In genomic region chr19:575527-576506, GRCh38 we compare ENCODE assay signal across 10 cellular contexts. TPM values are rescaled to one million over a fixed set of nuclear protein-coding genes. Genes with fewer than 3 reads are reported as not detected.
DNase-seq lines count a peak whose midpoint lies in the region; ATAC-seq, FAIRE-seq and TF ChIP-seq lines count a peak whose summit lies in the region.
"Had no signal": no experiment of that assay in that cellular context is flagged by ENCODE, and none has a peak within 500 bp of the region (broad histone marks: within the 10 kb centered on the region; RNA-seq: fewer than 3 reads in every experiment).

No MANE protein-coding gene starts in this region.

- H3K27me3 ChIP-seq in H1 (replicated peaks in 1 of 4; ENCODE audit: control insufficient read depth in 3 of 4, extremely low read depth in 1 of 4, insufficient read depth in 3 of 4, low read length in 3 of 4) (no peaks in the 10 kb centered on the region), mesendoderm (ENCODE audit: insufficient read depth, low read length, poor library complexity) (no peaks in the 10 kb centered on the region), H7 (ENCODE audit: control insufficient read depth, insufficient read depth, low read length) (no peaks in the 10 kb centered on the region)

- 0 out of 3 replicates have a peak, but pooled peaks of 1 of the 2 experiments have one; percentile 14 for TF ChIP-seq POLR2A in H1 (IDR thresholded peaks at IDR 0.05; ENCODE audit: control extremely low read depth in 1 of 2, low read depth in 2 of 2, low read length in 2 of 2)

- H3K36me3 Mint-ChIP-seq in activated CD4-positive, alpha-beta memory T cell treated with anti-CD3 and anti-CD28 coated beads, Interleukin-2, amount 10 ng/mL, durations not matched to agents 7 days and 5 days (ENCODE audit: low read depth): peaks cover 7% of the 10 kb centered on the region

- POLR2A ChIA-PET in H1 (lab: Charles Lee; ENCODE audit: partially characterized antibody): interaction anchor here (0.6 to 4.8 kb wide), 15 partner anchors 10 to 371 kb away, joined by 3 to 78 read pairs (median 5); partner anchors contain the start of genes CDC34 and GZMM
- POLR2A ChIA-PET in activated CD4-positive, alpha-beta memory T cell treated with anti-CD3 and anti-CD28 coated beads, Interleukin-2, amount 10 ng/mL, durations not matched to agents 7 days and 5 days (lab: Charles Lee): interaction anchor here (0.7 to 1.8 kb wide), 4 partner anchors 42 to 85 kb away, joined by 3 to 4 read pairs (median 3); partner anchors contain the start of genes CDC34 and TPGS1

- TF ChIP-seq EP300 in H1 (IDR thresholded peaks at IDR 0.05; ENCODE audit: borderline replicate concordance in 1 of 2, low read depth in 2 of 2, low read length in 2 of 2): no peak

- peaks cover 31 to 39% of the 10 kb centered on the region in 2 experiments for H4K20me1 ChIP-seq in H1 (replicated peaks in 1 of 2; ENCODE audit: control insufficient read depth in 1 of 2, insufficient read depth in 2 of 2, low read length in 2 of 2)

- H2BK5ac ChIP-seq in H1 (ENCODE audit: low read depth, low read length) (peak overlapping the region; percentile 44; the same call in 1 of the 2 replicates), mesendoderm (ENCODE audit: low read length) (no peak overlapping the region)

- no peak overlapping the region for H3K4me3 Mint-ChIP-seq in activated CD4-positive, alpha-beta memory T cell treated with anti-CD3 and anti-CD28 coated beads, Interleukin-2, amount 10 ng/mL, durations not matched to agents 7 days and 5 days

- H2BK20ac ChIP-seq in H1 (ENCODE audit: low read length): no peak overlapping the region

- DNase-seq in AG08395 (ENCODE audit: low spot score) (peak; percentile 55), NCI-H226 (peak; percentile 86), H1 (ENCODE audit: low read depth in 1 of 2, low spot score in 2 of 2) (no peak), mesendoderm (no peak), H7 (no peak)
- no peak for DNase-seq in activated CD4-positive, alpha-beta memory T cell treated with anti-CD3 and anti-CD28 coated beads, Interleukin-2, amount 10 ng/mL, durations not matched to agents 7 days and 5 days

- H3K27ac ChIP-seq in H1 (ENCODE audit: low read depth, low read length) (no peak overlapping the region), mesendoderm (ENCODE audit: low read depth, low read length) (no peak overlapping the region)

- no peak for TF ChIP-seq CTCF in H1 (IDR thresholded peaks at IDR 0.05; ENCODE audit: control extremely low read depth in 1 of 3, insufficient read depth in 1 of 3, low read depth in 1 of 3, low read length in 3 of 3)

- H3K18ac ChIP-seq in H1 (ENCODE audit: extremely low read depth, low read length) (no peak overlapping the region), mesendoderm (ENCODE audit: low read length) (no peak overlapping the region)

- H3K23ac ChIP-seq in H1 (ENCODE audit: insufficient read length) (no peak overlapping the region), mesendoderm (ENCODE audit: low read length) (no peak overlapping the region)

- peaks cover 4 to 30% (median 12%) of the 10 kb centered on the region in 4 experiments; a peak in 6 of 8 replicates for H3K36me3 ChIP-seq in H1 (ENCODE audit: control insufficient read depth in 2 of 4, insufficient read depth in 4 of 4, low read length in 3 of 4)
- H3K36me3 ChIP-seq in mesendoderm (ENCODE audit: control insufficient read depth, insufficient read depth, low read length): no peaks in the 10 kb centered on the region
- peaks cover 4% of the 10 kb centered on the region for H3K36me3 ChIP-seq in H7 (replicated peaks; ENCODE audit: control insufficient read depth, insufficient read depth, low read length)

- H3K79me2 ChIP-seq in H1 (ENCODE audit: control insufficient read depth in 1 of 2, insufficient read depth in 2 of 2, low read length in 2 of 2): peaks cover 53 to 82% of the 10 kb centered on the region in 2 experiments
- H3K79me2 ChIP-seq in mesendoderm (ENCODE audit: control insufficient read depth, insufficient read depth, low read length): peaks cover 70% of the 10 kb centered on the region

- peaks cover 0 to 20% (median 11%) of the 10 kb centered on the region in 4 experiments; a peak in 5 of 7 replicates for H3K4me1 ChIP-seq in H1 (replicated peaks in 1 of 4; ENCODE audit: control insufficient read depth in 3 of 4, insufficient read depth in 4 of 4, low read length in 3 of 4)
- peaks cover 5% of the 10 kb centered on the region for H3K4me1 ChIP-seq in mesendoderm (ENCODE audit: control insufficient read depth, low read depth, low read length)

- H2BK15ac ChIP-seq in H1 (ENCODE audit: low read length) (no peak overlapping the region), mesendoderm (replicated peaks; ENCODE audit: low read depth) (no peak overlapping the region)

- H3K9ac ChIP-seq in H1 (replicated peaks in 1 of 4; ENCODE audit: extremely low read depth in 1 of 4, low read depth in 3 of 4, low read length in 3 of 4) (no peak overlapping the region), mesendoderm (ENCODE audit: low read length) (no peak overlapping the region)

- H3K9me3 Mint-ChIP-seq in activated CD4-positive, alpha-beta memory T cell treated with anti-CD3 and anti-CD28 coated beads, Interleukin-2, amount 10 ng/mL, durations not matched to agents 7 days and 5 days: no peaks in the 10 kb centered on the region
- H3K9me3 Mint-ChIP-seq: IgD-negative memory B cell had no signal

- H3K14ac ChIP-seq in H1 (ENCODE audit: insufficient read length): no peak overlapping the region

- H3K4me2 ChIP-seq in H1 (ENCODE audit: insufficient read depth in 1 of 2, low read depth in 2 of 2, low read length in 2 of 2) (peak overlapping the region; percentile 59 to 99; a peak in 2 of 4 replicates), mesendoderm (ENCODE audit: low read length) (no peak overlapping the region)

- H3K23me2 ChIP-seq in H1 (ENCODE audit: low read depth, low read length): peaks cover 11% of the 10 kb centered on the region; the same call in 1 of the 2 replicates

- no peak for ATAC-seq in GM21360 (IDR thresholded peaks at IDR 0.05; ENCODE audit: unreplicated experiment)
- no peak for ATAC-seq in GM21381 (IDR thresholded peaks at IDR 0.05; ENCODE audit: unreplicated experiment)

- no peak for TF ChIP-seq RAD21 in H1 (IDR thresholded peaks at IDR 0.05 in 1 of 2, conservative IDR thresholded peaks at IDR 0.05 in 1 of 2; ENCODE audit: low read depth in 2 of 2, low read length in 2 of 2)

- CTCF ChIA-PET in H1 (lab: Charles Lee; ENCODE audit: partially characterized antibody): interaction anchor here (0.6 to 4.7 kb wide), 7 partner anchors 10 to 95 kb away, joined by 3 to 51 read pairs (median 4); no protein-coding TSS in a partner anchor
- CTCF ChIA-PET in activated CD4-positive, alpha-beta memory T cell treated with anti-CD3 and anti-CD28 coated beads, Interleukin-2, amount 10 ng/mL, durations not matched to agents 7 days and 5 days (lab: Charles Lee): interaction anchor here (0.9 to 1.9 kb wide), 2 partner anchors 9 to 11 kb away, joined by 4 to 6 read pairs; no protein-coding TSS in a partner anchor

- H3K4me1 Mint-ChIP-seq in activated CD4-positive, alpha-beta memory T cell treated with anti-CD3 and anti-CD28 coated beads, Interleukin-2, amount 10 ng/mL, durations not matched to agents 7 days and 5 days: peaks cover 45% of the 10 kb centered on the region

- no peak overlapping the region; a peak in 2 of 8 replicates for H3K4me3 ChIP-seq in H1 (ENCODE audit: extremely low read depth in 1 of 4, insufficient read depth in 2 of 4, low read depth in 3 of 4, low read length in 4 of 4)
- H3K4me3 ChIP-seq in mesendoderm (ENCODE audit: low read length): no peak overlapping the region
- H3K4me3 ChIP-seq in H7 (ENCODE audit: insufficient read depth, low read depth, low read length): no peak overlapping the region; the same call in 1 of the 2 replicates

- H2AK5ac ChIP-seq in H1 (ENCODE audit: low read depth, low read length): no peak overlapping the region
- H2AK5ac ChIP-seq in mesendoderm (ENCODE audit: low read length): no peak overlapping the region

- no peak overlapping the region for H2AFZ ChIP-seq in H1 (ENCODE audit: low read length)

- H3K4ac ChIP-seq in H1 (replicated peaks; ENCODE audit: insufficient read length, low read depth, low read length) (no peak overlapping the region), mesendoderm (ENCODE audit: low read depth, low read length) (no peak overlapping the region)

- no peak overlapping the region for H4K91ac ChIP-seq in H1 (replicated peaks; ENCODE audit: insufficient read length, low read length)

- H3K79me1 ChIP-seq in H1 (ENCODE audit: low read depth, low read length) (peaks cover 11% of the 10 kb centered on the region), mesendoderm (ENCODE audit: low read length) (peaks cover 7% of the 10 kb centered on the region)

- no peaks in the 10 kb centered on the region for H3K9me3 ChIP-seq in H1 (ENCODE audit: insufficient read depth in 2 of 2, low read depth in 1 of 2, low read length in 1 of 2)

- no peaks in the 10 kb centered on the region for H3K27me3 Mint-ChIP-seq in activated CD4-positive, alpha-beta memory T cell treated with anti-CD3 and anti-CD28 coated beads, Interleukin-2, amount 10 ng/mL, durations not matched to agents 7 days and 5 days

- H4K5ac ChIP-seq in H1 (ENCODE audit: insufficient read length, low read depth, low read length) (no peak overlapping the region), mesendoderm (ENCODE audit: low read length) (no peak overlapping the region)

- WGBS in H1 (ENCODE audit: extremely low coverage in 1 of 2, insufficient coverage in 1 of 2, insufficient read length in 1 of 2, insufficient replicate concordance in 2 of 2, low coverage in 1 of 2, low lambda C conversion rate in 2 of 2, missing lambda C conversion rate in 1 of 2), 2 experiments: 88% methylated on average over 32 of the region's 38 CpGs; no CpG with 5 or more reads in 1 of the 2 experiments
- WGBS in mesendoderm (ENCODE audit: extremely low coverage, insufficient coverage, low lambda C conversion rate): no CpG with 5 or more reads among the region's 38 CpGs

- no peak overlapping the region for H2BK12ac ChIP-seq in H1 (ENCODE audit: low read depth, low read length)

- FAIRE-seq in H1 (lab: Jason Lieb, UNC): no peak

- no peak overlapping the region; the same call in 1 of the 2 replicates for H4K8ac ChIP-seq in H1 (ENCODE audit: extremely low read depth, insufficient read depth, low read length)
- H4K8ac ChIP-seq in mesendoderm (ENCODE audit: low read depth, low read length): no peak overlapping the region

- H2BK120ac ChIP-seq in H1 (replicated peaks; ENCODE audit: low read depth, low read length): no peak overlapping the region
- H2BK120ac ChIP-seq in mesendoderm (ENCODE audit: low read depth, low read length): no peak overlapping the region

- no peak overlapping the region for H3K27ac Mint-ChIP-seq in activated CD4-positive, alpha-beta memory T cell treated with anti-CD3 and anti-CD28 coated beads, Interleukin-2, amount 10 ng/mL, durations not matched to agents 7 days and 5 days

- H3K56ac ChIP-seq in H1 (replicated peaks; ENCODE audit: insufficient read length, low read depth, low read length) (no peak overlapping the region), mesendoderm (ENCODE audit: low read length) (peak overlapping the region; percentile 82)

RNA-seq across cellular contexts. Expression of gene BSG, which starts 3.4 kb away (rescaled TPM):
- 726 and 743 TPM in 2 replicates for total RNA-seq in H1 (2021; fragmentation: NEBNext Ultra II Directional; extraction: Animal tissue kit (Norgen Biotek cat#: 25700))
- polyA plus RNA-seq in H1 (2011; rRNA removed): 1,055 and 1,381 TPM in 2 replicates
- 777 TPM for polyA plus RNA-seq in H1 (2011; cell fraction: cytosol; rRNA removed)
- polyA plus RNA-seq in H1 (2011; cell fraction: nucleus; rRNA removed): 835 TPM
- 563 to 829 TPM (median 731 TPM) in 4 replicates for polyA plus RNA-seq in H1 (2012, experiment 1 of 2)
- polyA plus RNA-seq in H1 (2012, experiment 2 of 2): 1,009 TPM
- 1,327 TPM for polyA plus RNA-seq in H1 (2013, experiment 1 of 2)
- polyA plus RNA-seq in H1 (2013, experiment 2 of 2): 1,362 TPM
- 300 and 353 TPM in 2 replicates for polyA minus RNA-seq in H1 (2011; rRNA and poly(A)+ RNA removed)
- 459 TPM for polyA minus RNA-seq in H1 (2011; cell fraction: cytosol; rRNA and poly(A)+ RNA removed)
- polyA minus RNA-seq in H1 (2011; cell fraction: nucleus; rRNA and poly(A)+ RNA removed): 278 TPM
- polyA plus RNA-seq in mesendoderm (2013, experiment 1 of 2): 492 TPM
- polyA plus RNA-seq in mesendoderm (2013, experiment 2 of 2): 502 TPM
- 1,035 and 1,167 TPM in 2 replicates for total RNA-seq in H7 (2014; rRNA removed; shearing (Covaris generic))
- 100 to 1,000 TPM; 255 to 257 TPM for total RNA-seq in activated CD4-positive, alpha-beta memory T cell treated with anti-CD3 and anti-CD28 coated beads, Interleukin-2, amount 10 ng/mL, durations not matched to agents 7 days and 5 days

RNA-seq across cellular contexts. Expression of gene HCN2, which starts 13.9 kb away (rescaled TPM):
- total RNA-seq in H1 (2021; fragmentation: NEBNext Ultra II Directional; extraction: Animal tissue kit (Norgen Biotek cat#: 25700)): 3.6 and 4.0 TPM in 2 replicates
- polyA plus RNA-seq in H1 (2011; rRNA removed): 1.0 and 1.9 TPM in 2 replicates
- polyA plus RNA-seq in H1 (2011; cell fraction: cytosol; rRNA removed): 1.3 TPM
- 3.2 TPM for polyA plus RNA-seq in H1 (2011; cell fraction: nucleus; rRNA removed)
- polyA plus RNA-seq in H1 (2012, experiment 1 of 2): 1.6 to 4.6 TPM (median 3.9 TPM) in 4 replicates
- 2.2 TPM for polyA plus RNA-seq in H1 (2012, experiment 2 of 2)
- 3.0 TPM for polyA plus RNA-seq in H1 (2013, experiment 1 of 2)
- polyA plus RNA-seq in H1 (2013, experiment 2 of 2): 3.2 TPM
- polyA minus RNA-seq in H1 (2011; rRNA and poly(A)+ RNA removed): 1.6 and 4.2 TPM in 2 replicates
- polyA minus RNA-seq in H1 (2011; cell fraction: cytosol; rRNA and poly(A)+ RNA removed): 2.5 TPM
- polyA minus RNA-seq in H1 (2011; cell fraction: nucleus; rRNA and poly(A)+ RNA removed): 1.4 TPM
- polyA plus RNA-seq in mesendoderm (2013, experiment 1 of 2): 0.79 TPM
- 0.81 TPM for polyA plus RNA-seq in mesendoderm (2013, experiment 2 of 2)
- total RNA-seq in H7 (2014; rRNA removed; shearing (Covaris generic)): 1.8 and 3.1 TPM in 2 replicates
- total RNA-seq in activated CD4-positive, alpha-beta memory T cell treated with anti-CD3 and anti-CD28 coated beads, Interleukin-2, amount 10 ng/mL, durations not matched to agents 7 days and 5 days: 1 to 10 TPM; 3.1 to 3.5 TPM
- polyA plus RNA-seq: IgD-negative memory B cell had no signal

RNA-seq across cellular contexts. Expression of gene GZMM, which starts 32.0 kb away (rescaled TPM):
- 0.32 and 0.59 TPM in 2 replicates for total RNA-seq in H1 (2021; fragmentation: NEBNext Ultra II Directional; extraction: Animal tissue kit (Norgen Biotek cat#: 25700))
- 0.09 and 0.19 TPM in 2 replicates for polyA plus RNA-seq in H1 (2011; rRNA removed)
- 0.26 TPM for polyA plus RNA-seq in H1 (2011; cell fraction: cytosol; rRNA removed)
- polyA plus RNA-seq in H1 (2011; cell fraction: nucleus; rRNA removed): 0.91 TPM
- 0.20 to 0.40 TPM in 2 of 4 replicates, not detected in the others for polyA plus RNA-seq in H1 (2012, experiment 1 of 2)
- polyA plus RNA-seq in H1 (2012, experiment 2 of 2): 0.45 TPM
- polyA plus RNA-seq in H1 (2013, experiment 1 of 2): 0.12 TPM
- polyA plus RNA-seq in H1 (2013, experiment 2 of 2): 0.22 TPM
- not detected in 2 replicates for polyA minus RNA-seq in H1 (2011; rRNA and poly(A)+ RNA removed)
- polyA minus RNA-seq in H1 (2011; cell fraction: cytosol; rRNA and poly(A)+ RNA removed): not detected
- not detected for polyA minus RNA-seq in H1 (2011; cell fraction: nucleus; rRNA and poly(A)+ RNA removed)
- polyA plus RNA-seq in mesendoderm (2013, experiment 1 of 2): 0.13 TPM
- 0.25 TPM for polyA plus RNA-seq in mesendoderm (2013, experiment 2 of 2)
- 0.38 and 1.6 TPM in 2 replicates for total RNA-seq in H7 (2014; rRNA removed; shearing (Covaris generic))
- 10 to 100 TPM; 45.1 to 45.2 TPM for total RNA-seq in activated CD4-positive, alpha-beta memory T cell treated with anti-CD3 and anti-CD28 coated beads, Interleukin-2, amount 10 ng/mL, durations not matched to agents 7 days and 5 days
- total RNA-seq: pulmonary artery endothelial cell had no signal

RNA-seq across cellular contexts. Expression of gene CDC34, which starts 44.3 kb away (rescaled TPM):
- 129 and 133 TPM in 2 replicates for total RNA-seq in H1 (2021; fragmentation: NEBNext Ultra II Directional; extraction: Animal tissue kit (Norgen Biotek cat#: 25700))
- polyA plus RNA-seq in H1 (2011; rRNA removed): 95.9 and 152 TPM in 2 replicates
- polyA plus RNA-seq in H1 (2011; cell fraction: cytosol; rRNA removed): 118 TPM
- 164 TPM for polyA plus RNA-seq in H1 (2011; cell fraction: nucleus; rRNA removed)
- 96.1 to 118 TPM (median 105 TPM) in 4 replicates for polyA plus RNA-seq in H1 (2012, experiment 1 of 2)
- polyA plus RNA-seq in H1 (2012, experiment 2 of 2): 88.6 TPM
- polyA plus RNA-seq in H1 (2013, experiment 1 of 2): 91.1 TPM
- 90.3 TPM for polyA plus RNA-seq in H1 (2013, experiment 2 of 2)
- polyA minus RNA-seq in H1 (2011; rRNA and poly(A)+ RNA removed): 24.6 and 40.1 TPM in 2 replicates
- polyA minus RNA-seq in H1 (2011; cell fraction: cytosol; rRNA and poly(A)+ RNA removed): 50.3 TPM
- 45.6 TPM for polyA minus RNA-seq in H1 (2011; cell fraction: nucleus; rRNA and poly(A)+ RNA removed)
- 78.8 TPM for polyA plus RNA-seq in mesendoderm (2013, experiment 1 of 2)
- polyA plus RNA-seq in mesendoderm (2013, experiment 2 of 2): 81.6 TPM
- total RNA-seq in H7 (2014; rRNA removed; shearing (Covaris generic)): 180 and 192 TPM in 2 replicates
- 10 to 100 TPM; 50.3 to 50.4 TPM for total RNA-seq in activated CD4-positive, alpha-beta memory T cell treated with anti-CD3 and anti-CD28 coated beads, Interleukin-2, amount 10 ng/mL, durations not matched to agents 7 days and 5 days

RNA-seq across cellular contexts. Expression of gene POLRMT, which starts 57.5 kb away (rescaled TPM):
- 110 and 111 TPM in 2 replicates for total RNA-seq in H1 (2021; fragmentation: NEBNext Ultra II Directional; extraction: Animal tissue kit (Norgen Biotek cat#: 25700))
- 93.0 and 119 TPM in 2 replicates for polyA plus RNA-seq in H1 (2011; rRNA removed)
- polyA plus RNA-seq in H1 (2011; cell fraction: cytosol; rRNA removed): 84.7 TPM
- polyA plus RNA-seq in H1 (2011; cell fraction: nucleus; rRNA removed): 444 TPM
- 84.6 to 159 TPM (median 148 TPM) in 4 replicates for polyA plus RNA-seq in H1 (2012, experiment 1 of 2)
- polyA plus RNA-seq in H1 (2012, experiment 2 of 2): 84.5 TPM
- polyA plus RNA-seq in H1 (2013, experiment 1 of 2): 105 TPM
- polyA plus RNA-seq in H1 (2013, experiment 2 of 2): 97.6 TPM
- 132 and 217 TPM in 2 replicates for polyA minus RNA-seq in H1 (2011; rRNA and poly(A)+ RNA removed)
- 86.2 TPM for polyA minus RNA-seq in H1 (2011; cell fraction: cytosol; rRNA and poly(A)+ RNA removed)
- 105 TPM for polyA minus RNA-seq in H1 (2011; cell fraction: nucleus; rRNA and poly(A)+ RNA removed)
- 71.5 TPM for polyA plus RNA-seq in mesendoderm (2013, experiment 1 of 2)
- polyA plus RNA-seq in mesendoderm (2013, experiment 2 of 2): 73.0 TPM
- total RNA-seq in H7 (2014; rRNA removed; shearing (Covaris generic)): 120 and 128 TPM in 2 replicates
- 10 to 100 TPM; 44.8 to 45.1 TPM for total RNA-seq in activated CD4-positive, alpha-beta memory T cell treated with anti-CD3 and anti-CD28 coated beads, Interleukin-2, amount 10 ng/mL, durations not matched to agents 7 days and 5 days

Comparison
In these comparisons a context has a peak if more than half of its experiments do, and no peak if none do; other contexts are left out.
1. DNase-seq: peak in AG08395 (single experiment) and NCI-H226 (single experiment); none in H1 (0 of 2), mesendoderm (single experiment), H7 (single experiment) and activated CD4-positive, alpha-beta memory T cell treated with anti-CD3 and anti-CD28 coated beads, Interleukin-2, amount 10 ng/mL, durations not matched to agents 7 days and 5 days (single experiment).
2. RNA of gene GZMM, which starts 32.0 kb away (total RNA-seq): 45.1 to 45.2 TPM in activated CD4-positive, alpha-beta memory T cell treated with anti-CD3 and anti-CD28 coated beads, Interleukin-2, amount 10 ng/mL, durations not matched to agents 7 days and 5 days; 0.38 to 1.6 TPM in H7 and 0.32 to 0.59 TPM in H1; every median in the first group is over 10 times any median in the second.